In the genomic region with DNA sequence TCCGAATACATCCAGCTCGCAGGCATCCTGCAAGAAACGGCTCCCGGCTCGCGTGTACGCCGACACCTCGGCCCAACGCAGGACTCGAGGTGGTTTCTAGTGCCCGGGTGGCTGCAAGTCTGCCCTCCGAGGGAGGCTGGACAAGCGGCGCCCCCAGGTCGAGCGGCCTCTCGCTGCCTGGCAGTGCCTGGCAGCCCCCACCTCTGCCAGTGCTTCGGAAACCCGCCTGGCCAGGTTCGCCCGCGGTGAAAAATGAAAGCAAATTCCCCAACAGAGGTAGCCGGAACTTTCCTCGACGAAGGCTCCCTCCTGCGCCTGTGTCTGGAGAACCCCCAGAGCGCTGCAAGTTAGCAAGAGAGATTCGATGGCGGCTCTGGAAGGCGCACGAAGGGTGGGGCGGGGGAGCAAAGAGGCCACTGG, we compare ENCODE assay signal across 1 cellular context.
TF ChIP-seq lines count a peak whose summit lies in the region.

No MANE protein-coding gene starts in this region.

TF ChIP-seq in WTC11, 78 proteins besides CTCF, POLR2A, EP300 and RAD21 (continued from another document):
- TF ChIP-seq, protein P1, sequence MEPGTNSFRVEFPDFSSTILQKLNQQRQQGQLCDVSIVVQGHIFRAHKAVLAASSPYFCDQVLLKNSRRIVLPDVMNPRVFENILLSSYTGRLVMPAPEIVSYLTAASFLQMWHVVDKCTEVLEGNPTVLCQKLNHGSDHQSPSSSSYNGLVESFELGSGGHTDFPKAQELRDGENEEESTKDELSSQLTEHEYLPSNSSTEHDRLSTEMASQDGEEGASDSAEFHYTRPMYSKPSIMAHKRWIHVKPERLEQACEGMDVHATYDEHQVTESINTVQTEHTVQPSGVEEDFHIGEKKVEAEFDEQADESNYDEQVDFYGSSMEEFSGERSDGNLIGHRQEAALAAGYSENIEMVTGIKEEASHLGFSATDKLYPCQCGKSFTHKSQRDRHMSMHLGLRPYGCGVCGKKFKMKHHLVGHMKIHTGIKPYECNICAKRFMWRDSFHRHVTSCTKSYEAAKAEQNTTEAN (CRISPR knock-in tag; IDR thresholded peaks at IDR 0.05) = no peak
- TF ChIP-seq, protein P2, sequence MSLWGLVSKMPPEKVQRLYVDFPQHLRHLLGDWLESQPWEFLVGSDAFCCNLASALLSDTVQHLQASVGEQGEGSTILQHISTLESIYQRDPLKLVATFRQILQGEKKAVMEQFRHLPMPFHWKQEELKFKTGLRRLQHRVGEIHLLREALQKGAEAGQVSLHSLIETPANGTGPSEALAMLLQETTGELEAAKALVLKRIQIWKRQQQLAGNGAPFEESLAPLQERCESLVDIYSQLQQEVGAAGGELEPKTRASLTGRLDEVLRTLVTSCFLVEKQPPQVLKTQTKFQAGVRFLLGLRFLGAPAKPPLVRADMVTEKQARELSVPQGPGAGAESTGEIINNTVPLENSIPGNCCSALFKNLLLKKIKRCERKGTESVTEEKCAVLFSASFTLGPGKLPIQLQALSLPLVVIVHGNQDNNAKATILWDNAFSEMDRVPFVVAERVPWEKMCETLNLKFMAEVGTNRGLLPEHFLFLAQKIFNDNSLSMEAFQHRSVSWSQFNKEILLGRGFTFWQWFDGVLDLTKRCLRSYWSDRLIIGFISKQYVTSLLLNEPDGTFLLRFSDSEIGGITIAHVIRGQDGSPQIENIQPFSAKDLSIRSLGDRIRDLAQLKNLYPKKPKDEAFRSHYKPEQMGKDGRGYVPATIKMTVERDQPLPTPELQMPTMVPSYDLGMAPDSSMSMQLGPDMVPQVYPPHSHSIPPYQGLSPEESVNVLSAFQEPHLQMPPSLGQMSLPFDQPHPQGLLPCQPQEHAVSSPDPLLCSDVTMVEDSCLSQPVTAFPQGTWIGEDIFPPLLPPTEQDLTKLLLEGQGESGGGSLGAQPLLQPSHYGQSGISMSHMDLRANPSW (CRISPR knock-in tag; conservative IDR thresholded peaks at IDR 0.05; ENCODE audit: low read depth) = no peak
- TF ChIP-seq ZNF396 (CRISPR knock-in tag; IDR thresholded peaks at IDR 0.05; ENCODE audit: borderline replicate concordance) (no peak), SMAD4 (CRISPR knock-in tag; IDR thresholded peaks at IDR 0.05) (no peak)
- TF ChIP-seq, protein P3, sequence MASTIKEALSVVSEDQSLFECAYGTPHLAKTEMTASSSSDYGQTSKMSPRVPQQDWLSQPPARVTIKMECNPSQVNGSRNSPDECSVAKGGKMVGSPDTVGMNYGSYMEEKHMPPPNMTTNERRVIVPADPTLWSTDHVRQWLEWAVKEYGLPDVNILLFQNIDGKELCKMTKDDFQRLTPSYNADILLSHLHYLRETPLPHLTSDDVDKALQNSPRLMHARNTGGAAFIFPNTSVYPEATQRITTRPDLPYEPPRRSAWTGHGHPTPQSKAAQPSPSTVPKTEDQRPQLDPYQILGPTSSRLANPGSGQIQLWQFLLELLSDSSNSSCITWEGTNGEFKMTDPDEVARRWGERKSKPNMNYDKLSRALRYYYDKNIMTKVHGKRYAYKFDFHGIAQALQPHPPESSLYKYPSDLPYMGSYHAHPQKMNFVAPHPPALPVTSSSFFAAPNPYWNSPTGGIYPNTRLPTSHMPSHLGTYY (CRISPR knock-in tag; IDR thresholded peaks at IDR 0.05) = no peak
